ENCODE assay signal across 12 cellular contexts in genomic region chr14:74593241-74593985, GRCh38. TPM values are rescaled to one million over a fixed set of nuclear protein-coding genes. Genes with fewer than 3 reads are reported as not detected.
A peak's percentile ranks its signal among the peaks of the same experiment; 100 is the strongest.
DNase-seq lines count a peak whose midpoint lies in the region; ATAC-seq and TF ChIP-seq lines count a peak whose summit lies in the region.
"Had no signal": no experiment of that assay in that cellular context is flagged by ENCODE, and none has a peak within 500 bp of the region (broad histone marks: within the 10 kb centered on the region; RNA-seq: fewer than 3 reads in every experiment).

No MANE protein-coding gene starts in this region.

- no peaks in the 10 kb centered on the region for H4K20me1 ChIP-seq in PC-9 (ENCODE audit: insufficient read depth)

- no peak for ATAC-seq in CD8-positive, alpha-beta T cell
- ATAC-seq in HG03139 (IDR thresholded peaks at IDR 0.05; ENCODE audit: unreplicated experiment): no peak
- ATAC-seq: PC-3 had no signal

- CTCF ChIA-PET in PC-9 (lab: Charles Lee): no interaction called here
- CTCF ChIA-PET in CD8-positive, alpha-beta T cell (lab: Charles Lee): no interaction called here

- no TSS peak for BruUV-seq in PC-9 (replicated peaks; lab: Mats Ljungman, UMichigan)

- no peaks in the 10 kb centered on the region for H3K9me2 ChIP-seq in PC-9 (ENCODE audit: insufficient read depth)

- no peak overlapping the region for H3K4me3 Mint-ChIP-seq in CD8-positive, alpha-beta T cell

- no peaks in the 10 kb centered on the region for H3K4me1 ChIP-seq in PC-9 (replicated peaks; ENCODE audit: insufficient read depth)
- peaks cover 9 to 22% of the 10 kb centered on the region in 2 donors for H3K4me1 ChIP-seq in muscle layer of duodenum (ENCODE audit: control insufficient read depth in 1 of 2, insufficient read depth in 2 of 2, low read length in 2 of 2)
- no peaks in the 10 kb centered on the region for H3K4me1 ChIP-seq in urinary bladder (ENCODE audit: insufficient read depth)
- H3K4me1 ChIP-seq in CD8-positive, alpha-beta T cell (ENCODE audit: insufficient read depth, low read length): no peaks in the 10 kb centered on the region

- peak overlapping the region; percentile 16; the same call in 1 of the 2 replicates for H3K27ac ChIP-seq in PC-9
- peak overlapping the region; percentile 35 for H3K27ac ChIP-seq in muscle layer of duodenum (ENCODE audit: low read length)
- H3K27ac ChIP-seq in urinary bladder (ENCODE audit: low read depth): peak overlapping the region; percentile 60
- no peak overlapping the region for H3K27ac ChIP-seq in CD8-positive, alpha-beta T cell (ENCODE audit: low read depth, low read length)
- H3K27ac ChIP-seq: HL-60 had no signal

- H3K36me3 ChIP-seq in PC-9 (ENCODE audit: low read depth) (no peaks in the 10 kb centered on the region), muscle layer of duodenum (ENCODE audit: control insufficient read depth in 1 of 2, insufficient read depth in 2 of 2, low read length in 2 of 2) (no peaks in the 10 kb centered on the region), urinary bladder (ENCODE audit: insufficient read depth) (no peaks in the 10 kb centered on the region)
- no peaks in the 10 kb centered on the region for H3K36me3 ChIP-seq in CD8-positive, alpha-beta T cell (ENCODE audit: insufficient read depth, low read length)

- no peaks in the 10 kb centered on the region for H3F3A ChIP-seq in PC-9 (ENCODE audit: insufficient read depth, low read depth)

- no peaks in the 10 kb centered on the region for H3K9me3 ChIP-seq in PC-9 (ENCODE audit: insufficient read depth, low read depth)
- no peaks in the 10 kb centered on the region for H3K9me3 ChIP-seq in muscle layer of duodenum (ENCODE audit: control insufficient read depth in 1 of 2, low read length in 2 of 2)
- no peaks in the 10 kb centered on the region for H3K9me3 ChIP-seq in CD8-positive, alpha-beta T cell (ENCODE audit: low read length)

- no peak overlapping the region for H2AFZ ChIP-seq in PC-9

- H3K79me2 ChIP-seq in PC-9 (ENCODE audit: low read depth): 0 out of 2 replicates have a peak, but pooled peaks cover 14% of the 10 kb centered on the region

- H3K27me3 ChIP-seq in PC-9 (ENCODE audit: insufficient read depth, low read depth) (no peaks in the 10 kb centered on the region), muscle layer of duodenum (ENCODE audit: low read depth, low read length) (no peaks in the 10 kb centered on the region)
- H3K27me3 ChIP-seq in CD8-positive, alpha-beta T cell (ENCODE audit: insufficient read depth, low read length): no peaks in the 10 kb centered on the region

- 76% methylated on average over 12 of the region's 12 CpGs for WGBS in urinary bladder

- intact Hi-C loops in PC-9 (cut with micrococcal nuclease; ENCODE audit: unreplicated experiment): no loop called here
- intact Hi-C loops in CD8-positive, alpha-beta T cell (cut with DNase I, micrococcal nuclease): no loop called here

- DNase-seq in PC-9 (no peak), fibroblast of gingiva (ENCODE audit: low read depth) (peak; percentile 42)
- no peak for DNase-seq in CD8-positive, alpha-beta T cell
- DNase-seq in stimulated activated CD4-positive, alpha-beta T cell treated with anti-CD3 and anti-CD28 coated beads, Interleukin-1b, Interleukin-23, amount 100 ng/mL, for 48 hours: no peak
- DNase-seq: activated naive CD4-positive, alpha-beta T cell treated with Interleukin-2 at 50 U/mL for 16 hours; NCI-H1436; PC-3; stimulated activated naive CD4-positive, alpha-beta T cell had no signal

- no peak overlapping the region for H3K4me2 ChIP-seq in PC-9

- no peaks in the 10 kb centered on the region for H3K4me1 Mint-ChIP-seq in CD8-positive, alpha-beta T cell (ENCODE audit: low read depth)

- no peak overlapping the region for H3K4me3 ChIP-seq in PC-9
- no peak overlapping the region for H3K4me3 ChIP-seq in muscle layer of duodenum (ENCODE audit: low read depth in 1 of 2, low read length in 2 of 2)
- no peak overlapping the region for H3K4me3 ChIP-seq in urinary bladder (ENCODE audit: low read depth, low read length)
- no peak overlapping the region for H3K4me3 ChIP-seq in CD8-positive, alpha-beta T cell (ENCODE audit: low read depth, low read length)

- no peak for TF ChIP-seq CTCF in PC-9 (conservative IDR thresholded peaks at IDR 0.05)
- no peak for TF ChIP-seq CTCF in CD8-positive, alpha-beta T cell (IDR thresholded peaks at IDR 0.05)

- POLR2A ChIA-PET in PC-9 (lab: Charles Lee; ENCODE audit: unreplicated experiment): no interaction called here
- POLR2A ChIA-PET in CD8-positive, alpha-beta T cell (lab: Charles Lee): no interaction called here

- H3K27ac Mint-ChIP-seq in CD8-positive, alpha-beta T cell: no peak overlapping the region

- H3K27me3 Mint-ChIP-seq in CD8-positive, alpha-beta T cell (ENCODE audit: low read depth): no peaks in the 10 kb centered on the region

- H3K9me3 Mint-ChIP-seq in CD8-positive, alpha-beta T cell: no peaks in the 10 kb centered on the region

- no peaks in the 10 kb centered on the region for H3K36me3 Mint-ChIP-seq in CD8-positive, alpha-beta T cell

RNA-seq across cellular contexts. Expression of gene LTBP2, which starts 18.6 kb away (rescaled TPM):
- total RNA-seq in PC-9 (2021) (121 and 124 TPM in 2 replicates), urinary bladder (26.7 TPM)
- 6.8 TPM for polyA plus RNA-seq in urinary bladder
- under 1 TPM; 0.44 to 0.81 TPM for total RNA-seq in CD8-positive, alpha-beta T cell

Comparison
In these comparisons a context has a peak if more than half of its experiments do, and no peak if none do; other contexts are left out.
1. RNA of gene LTBP2, which starts 18.6 kb away (total RNA-seq): 121 to 124 TPM in PC-9 and 26.7 TPM in urinary bladder (single experiment); 0.44 to 0.81 TPM in CD8-positive, alpha-beta T cell; every median in the first group is over 10 times any median in the second.